In genomic region chr19:6678690-6679109, GRCh38 we compare ENCODE assay signal across 12 cellular contexts. TPM values are rescaled to one million over a fixed set of nuclear protein-coding genes. Genes with fewer than 3 reads are reported as not detected.
DNase-seq lines count a peak whose midpoint lies in the region; ATAC-seq and TF ChIP-seq lines count a peak whose summit lies in the region.
"Had no signal": no experiment of that assay in that cellular context is flagged by ENCODE, and none has a peak within 500 bp of the region (broad histone marks: within the 10 kb centered on the region; RNA-seq: fewer than 3 reads in every experiment).

No MANE protein-coding gene starts in this region.

- no peaks in the 10 kb centered on the region for H3K36me3 ChIP-seq in suprapubic skin

- TF ChIP-seq EP300 in suprapubic skin (IDR thresholded peaks at IDR 0.05), result no peak

- intact Hi-C loops in activated CD4-positive, alpha-beta memory T cell treated with anti-CD3 and anti-CD28 coated beads for 36 hours (cut with micrococcal nuclease), result loop anchor here (1.0 kb wide), 2 partner anchors 8 to 17 kb away; partner anchors contain the start of gene TNFSF14

- no peaks in the 10 kb centered on the region for H3K27me3 ChIP-seq in suprapubic skin

- ATAC-seq in HG03469 (IDR thresholded peaks at IDR 0.05; ENCODE audit: unreplicated experiment) (no peak), GM21723 (IDR thresholded peaks at IDR 0.05; ENCODE audit: unreplicated experiment) (no peak)

- no peak overlapping the region for H3K4me3 Mint-ChIP-seq in HFFc6
- H3K4me3 Mint-ChIP-seq in activated CD4-positive, alpha-beta memory T cell treated with anti-CD3 and anti-CD28 coated beads for 36 hours, result peak overlapping the region; percentile 2
- H3K4me3 Mint-ChIP-seq: nephron had no signal

- H3K4me1 Mint-ChIP-seq in HFFc6 (ENCODE audit: low read depth), result peaks cover 14% of the 10 kb centered on the region
- H3K4me1 Mint-ChIP-seq in activated CD4-positive, alpha-beta memory T cell treated with anti-CD3 and anti-CD28 coated beads for 36 hours (ENCODE audit: low read depth), result peaks cover 52% of the 10 kb centered on the region
- H3K4me1 Mint-ChIP-seq: nephron had no signal

- H3K4me3 ChIP-seq in epithelial cell of esophagus (ENCODE audit: low read length), result no peak overlapping the region
- H3K4me3 ChIP-seq in suprapubic skin, result no peak overlapping the region
- H3K4me3 ChIP-seq: coronary artery had no signal

- peaks cover 9% of the 10 kb centered on the region; the same call in 1 of the 2 replicates for H3K9me3 Mint-ChIP-seq in HFFc6
- peaks cover 29% of the 10 kb centered on the region for H3K9me3 Mint-ChIP-seq in activated CD4-positive, alpha-beta memory T cell treated with anti-CD3 and anti-CD28 coated beads for 36 hours

- POLR2A ChIA-PET in activated CD4-positive, alpha-beta memory T cell treated with anti-CD3 and anti-CD28 coated beads for 36 hours (lab: Charles Lee), result interaction anchor here (0.6 to 2.7 kb wide), 3 partner anchors 9 to 47 kb away, joined by 4 to 7 read pairs (median 5); partner anchors contain the start of gene TNFSF14

- no peak overlapping the region for H3K27ac Mint-ChIP-seq in HFFc6
- H3K27ac Mint-ChIP-seq in activated CD4-positive, alpha-beta memory T cell treated with anti-CD3 and anti-CD28 coated beads for 36 hours, result peak overlapping the region; percentile 49
- H3K27ac Mint-ChIP-seq: nephron had no signal

- no peaks in the 10 kb centered on the region for H3K9me3 ChIP-seq in suprapubic skin

- no peak for TF ChIP-seq CTCF in HFFc6 (IDR thresholded peaks at IDR 0.05)
- TF ChIP-seq CTCF in epithelial cell of esophagus (IDR thresholded peaks at IDR 0.05; ENCODE audit: insufficient read depth, low read depth, low read length, missing control alignments), result no peak
- TF ChIP-seq CTCF in suprapubic skin (IDR thresholded peaks at IDR 0.05), result no peak

- no peak for TF ChIP-seq POLR2A in suprapubic skin (IDR thresholded peaks at IDR 0.05)

- peaks cover 10% of the 10 kb centered on the region for H3K27me3 Mint-ChIP-seq in HFFc6 (ENCODE audit: insufficient read depth)
- H3K27me3 Mint-ChIP-seq in activated CD4-positive, alpha-beta memory T cell treated with anti-CD3 and anti-CD28 coated beads for 36 hours, result peaks cover 3% of the 10 kb centered on the region

- H3K27ac ChIP-seq in suprapubic skin, result no peak overlapping the region
- H3K27ac ChIP-seq: coronary artery had no signal

- DNase-seq in HFFc6, result peak; percentile 11
- DNase-seq in activated CD4-positive, alpha-beta memory T cell treated with anti-CD3 and anti-CD28 coated beads for 36 hours, result peak; percentile 90
- peak; percentile 57 for DNase-seq in epithelial cell of esophagus (ENCODE audit: low read depth)
- DNase-seq in stimulated activated CD4-positive, alpha-beta T cell treated with anti-CD3 and anti-CD28 coated beads, Interleukin-2, amount 100 ng/mL, for 48 hours, result peak; percentile 60 to 68
- DNase-seq in NCI-H2196 treated with DMSO at 0.1 percent for 48 hours (lab: John Stamatoyannopoulos, UW; ENCODE audit: unreplicated experiment), result no peak
- no peak for DNase-seq in suprapubic skin (ENCODE audit: low spot score in 2 of 2)
- DNase-seq: CD8-positive, alpha-beta memory T cell; hippocampal formation had no signal

- no peaks in the 10 kb centered on the region; the same call in 1 of the 2 replicates for H3K36me3 Mint-ChIP-seq in HFFc6 (ENCODE audit: low read depth)
- peaks cover 9% of the 10 kb centered on the region for H3K36me3 Mint-ChIP-seq in activated CD4-positive, alpha-beta memory T cell treated with anti-CD3 and anti-CD28 coated beads for 36 hours
- H3K36me3 Mint-ChIP-seq: CD8-positive, alpha-beta memory T cell had no signal

- H3K4me1 ChIP-seq in suprapubic skin, result peaks cover 7% of the 10 kb centered on the region

- CTCF ChIA-PET in activated CD4-positive, alpha-beta memory T cell treated with anti-CD3 and anti-CD28 coated beads for 36 hours (lab: Charles Lee), result no interaction called here

- 95% methylated on average over 4 of the region's 4 CpGs for WGBS in suprapubic skin

RNA-seq across cellular contexts. Expression of gene TNFSF14, which starts 8.7 kb away (rescaled TPM):
- total RNA-seq in HFFc6 (2021; fragmentation: NEBNext Ultra II Directional; extraction: Animal tissue kit (Norgen Biotek cat#: 25700)), result not detected
- 10 to 100 TPM; 36.5 to 38.6 TPM for total RNA-seq in activated CD4-positive, alpha-beta memory T cell treated with anti-CD3 and anti-CD28 coated beads for 36 hours
- total RNA-seq in suprapubic skin, result not detected

RNA-seq across cellular contexts. Expression of gene C3, which starts 41.8 kb away (rescaled TPM):
- total RNA-seq in HFFc6 (2021; fragmentation: NEBNext Ultra II Directional; extraction: Animal tissue kit (Norgen Biotek cat#: 25700)), result 1 to 10 TPM in 4 of 6 experiments, under 1 TPM in 2; 0.82 to 1.5 (median 1.2) TPM
- 1 to 10 TPM; 1.2 to 2.4 TPM for total RNA-seq in activated CD4-positive, alpha-beta memory T cell treated with anti-CD3 and anti-CD28 coated beads for 36 hours
- total RNA-seq in suprapubic skin, result 100 to 1,000 TPM in 2 of 4 donors, 10 to 100 TPM in 2; 55.3 to 109 (median 86.8) TPM

RNA-seq across cellular contexts. Expression of gene GPR108, which starts 58.7 kb away (rescaled TPM):
- total RNA-seq in HFFc6 (2021; fragmentation: NEBNext Ultra II Directional; extraction: Animal tissue kit (Norgen Biotek cat#: 25700)), result 10 to 100 TPM; 52.2 to 60.5 (median 56.4) TPM
- total RNA-seq in activated CD4-positive, alpha-beta memory T cell treated with anti-CD3 and anti-CD28 coated beads for 36 hours, result 10 to 100 TPM; 72.1 to 75.4 TPM
- total RNA-seq in suprapubic skin, result 10 to 100 TPM; 52.9 to 72.7 (median 60.7) TPM

Comparison
In these comparisons a context has a peak if more than half of its experiments do, and no peak if none do; other contexts are left out.
1. DNase-seq: peak in HFFc6 (single experiment), activated CD4-positive, alpha-beta memory T cell treated with anti-CD3 and anti-CD28 coated beads for 36 hours (single experiment), epithelial cell of esophagus (single experiment) and stimulated activated CD4-positive, alpha-beta T cell treated with anti-CD3 and anti-CD28 coated beads, Interleukin-2, amount 100 ng/mL, for 48 hours (2 of 2); none in NCI-H2196 treated with DMSO at 0.1 percent for 48 hours (single experiment) and suprapubic skin (0 of 2).
2. RNA of gene TNFSF14, which starts 8.7 kb away (total RNA-seq): 36.5 to 38.6 TPM in activated CD4-positive, alpha-beta memory T cell treated with anti-CD3 and anti-CD28 coated beads for 36 hours; not detected in suprapubic skin and not detected in HFFc6; every median in the first group is over 10 times any median in the second.
3. RNA of gene C3, which starts 41.8 kb away (total RNA-seq): 55.3 to 109 TPM in suprapubic skin; 1.2 to 2.4 TPM in activated CD4-positive, alpha-beta memory T cell treated with anti-CD3 and anti-CD28 coated beads for 36 hours and 0.82 to 1.5 TPM in HFFc6; every median in the first group is over 10 times any median in the second.